34 cellular contexts compared by ENCODE assay signal in the genomic region with DNA sequence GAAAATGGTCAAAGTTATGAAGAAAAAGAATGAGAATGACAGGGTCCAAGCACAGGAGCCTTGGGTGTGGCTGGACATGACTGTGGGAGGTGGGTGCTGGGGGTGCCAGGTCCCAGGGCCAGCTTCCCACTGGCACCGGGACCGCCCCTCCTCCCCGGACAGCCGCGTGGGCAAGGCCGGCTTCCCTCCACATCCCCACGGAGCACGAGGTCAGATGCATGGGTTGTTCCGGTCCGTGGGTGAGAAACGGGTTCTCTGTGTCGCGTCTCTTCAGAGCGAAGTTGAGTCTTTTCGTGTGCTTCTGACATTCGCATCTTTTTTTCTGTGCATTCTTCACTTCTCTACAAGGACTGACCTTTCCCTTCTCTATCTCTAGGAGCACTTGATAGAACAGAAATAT. TPM values are rescaled to one million over a fixed set of nuclear protein-coding genes. Genes with fewer than 3 reads are reported as not detected.
"Had no signal": no experiment of that assay in that cellular context is flagged by ENCODE, and none has a peak within 500 bp of the region (broad histone marks: within the 10 kb centered on the region; RNA-seq: fewer than 3 reads in every experiment).

No MANE protein-coding gene starts in this region.

- H3K27me3 ChIP-seq: gastrocnemius medialis, hepatocyte, neural progenitor cell, ovary, testis had no signal

- H3K27ac ChIP-seq: coronary artery, gastrocnemius medialis, hepatocyte, neural progenitor cell, ovary, testis, tibial artery had no signal

- DNase-seq: dermis blood vessel endothelial cell; effector memory CD8-positive, alpha-beta T cell; erythroblast; foreskin fibroblast; gastrocnemius medialis; left cardiac atrium; left ventricle myocardium superior; midbrain; naive thymus-derived CD4-positive, alpha-beta T cell; nucleus accumbens; ovary; stimulated activated CD4-positive, alpha-beta T cell treated with anti-CD3 and anti-CD28 coated beads, Interleukin-2, amount 100 ng/mL, for 24 hours; stimulated activated CD4-positive, alpha-beta T cell treated with anti-CD3 and anti-CD28 coated beads, Interleukin-4, amount 100 ng/mL, for 24 hours; stimulated activated naive CD8-positive, alpha-beta T cell treated with anti-CD3 and anti-CD28 coated beads, Interleukin-15, Interleukin-2, amounts not matched to agents 100 U/mL and 50 U/mL, for 24 hours; substantia nigra; testis; tibial artery had no signal

- H3K36me3 ChIP-seq: gastrocnemius medialis, neural progenitor cell, ovary, tibial artery had no signal

- ATAC-seq: effector memory CD8-positive, alpha-beta T cell; gastrocnemius medialis; left cardiac atrium; left ventricle myocardium superior; naive thymus-derived CD4-positive, alpha-beta T cell; sciatic nerve; stimulated activated effector memory CD8-positive, alpha-beta T cell treated with anti-CD3 and anti-CD28 coated beads, Interleukin-12 subunit alpha, Interleukin-12 subunit beta, amount 100 ng/mL, for 72 hours; stimulated activated naive CD8-positive, alpha-beta T cell treated with anti-CD3 and anti-CD28 coated beads, Interleukin-15, Interleukin-2, amounts not matched to agents 100 U/mL and 50 U/mL, for 24 hours had no signal

- H3K4me3 Mint-ChIP-seq: central memory CD8-positive, alpha-beta T cell; effector memory CD8-positive, alpha-beta T cell; memory B cell; naive thymus-derived CD4-positive, alpha-beta T cell; nephron; neural progenitor cell; stimulated activated effector memory CD8-positive, alpha-beta T cell treated with anti-CD3 and anti-CD28 coated beads, Interleukin-12 subunit alpha, Interleukin-12 subunit beta, amount 100 ng/mL, for 72 hours; type B pancreatic cell had no signal

- H3K9me3 Mint-ChIP-seq: central memory CD8-positive, alpha-beta T cell; effector memory CD8-positive, alpha-beta T cell; memory B cell; nephron; neural progenitor cell; stimulated activated effector memory CD8-positive, alpha-beta T cell treated with anti-CD3 and anti-CD28 coated beads, Interleukin-12 subunit alpha, Interleukin-12 subunit beta, amount 100 ng/mL, for 72 hours had no signal

- H3K4me3 ChIP-seq: coronary artery, gastrocnemius medialis, hepatocyte, lung, neural progenitor cell, ovary, smooth muscle cell, testis, tibial artery had no signal

- H3K27ac Mint-ChIP-seq: effector memory CD8-positive, alpha-beta T cell; memory B cell; naive thymus-derived CD4-positive, alpha-beta T cell; neural progenitor cell; stimulated activated effector memory CD8-positive, alpha-beta T cell treated with anti-CD3 and anti-CD28 coated beads, Interleukin-12 subunit alpha, Interleukin-12 subunit beta, amount 100 ng/mL, for 72 hours; type B pancreatic cell had no signal

- H3K4me1 ChIP-seq: testis, tibial artery had no signal

- H3K36me3 Mint-ChIP-seq: memory B cell; naive thymus-derived CD4-positive, alpha-beta T cell; neural progenitor cell; stimulated activated effector memory CD8-positive, alpha-beta T cell treated with anti-CD3 and anti-CD28 coated beads, Interleukin-12 subunit alpha, Interleukin-12 subunit beta, amount 100 ng/mL, for 72 hours; type B pancreatic cell had no signal

- H3K4me1 Mint-ChIP-seq: central memory CD8-positive, alpha-beta T cell; memory B cell; stimulated activated effector memory CD8-positive, alpha-beta T cell treated with anti-CD3 and anti-CD28 coated beads, Interleukin-12 subunit alpha, Interleukin-12 subunit beta, amount 100 ng/mL, for 72 hours had no signal

- FAIRE-seq: endometrium had no signal

- H3K9me3 ChIP-seq: gastrocnemius medialis, ovary, testis, tibial artery had no signal

RNA-seq across cellular contexts. Expression of gene KIF25, which starts 30.1 kb away (rescaled TPM):
- total RNA-seq: dermis blood vessel endothelial cell, glomerular endothelial cell, kidney epithelial cell, left ventricle myocardium superior, posterior vena cava, urinary bladder had no signal

RNA-seq across cellular contexts. Expression of gene FRMD1, which starts 51.5 kb away (rescaled TPM):
- total RNA-seq: dermis blood vessel endothelial cell; glomerular endothelial cell; kidney epithelial cell; mucosa of gallbladder; naive thymus-derived CD4-positive, alpha-beta T cell; smooth muscle cell had no signal
